In the genomic region with DNA sequence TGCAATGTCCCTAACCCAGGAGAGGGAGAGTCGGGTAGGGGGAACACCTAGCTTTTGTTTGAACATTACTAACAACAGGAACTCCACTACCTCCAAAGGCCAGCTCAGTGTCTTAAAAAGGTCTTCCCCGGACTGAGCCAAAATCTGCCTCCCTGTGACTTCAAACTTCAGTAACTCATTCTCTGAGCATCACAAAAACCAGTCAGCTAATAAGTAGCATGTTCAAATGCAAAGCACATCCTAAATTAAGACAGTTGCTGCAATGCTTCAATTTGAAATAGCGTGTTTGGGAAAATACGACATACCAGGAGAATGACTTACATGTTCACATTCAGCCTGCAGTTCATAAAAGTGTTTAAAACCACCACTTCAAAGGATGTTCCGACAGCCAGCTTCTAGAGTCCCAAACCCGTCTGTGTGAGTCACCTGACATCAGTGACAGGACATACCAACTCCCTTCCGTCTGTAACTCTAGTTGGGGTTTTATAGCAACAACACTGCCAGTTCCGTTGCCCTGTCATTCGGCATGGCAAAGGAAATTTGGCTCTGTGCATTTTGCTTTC, we compare ENCODE assay signal across 1 cellular context.
TF ChIP-seq lines count a peak whose summit lies in the region.

No MANE protein-coding gene starts in this region.

TF ChIP-seq in HepG2, 621 proteins besides CTCF, POLR2A, EP300 and RAD21 (continued from another document and continues in another):
- TF ChIP-seq TFAP4 (IDR thresholded peaks at IDR 0.05; ENCODE audit: borderline replicate concordance, low read depth) = peak; percentile 47; the same call in 1 of the 2 replicates
- peak; percentile 85 for TF ChIP-seq SAP130 (CRISPR knock-in tag; IDR thresholded peaks at IDR 0.05; ENCODE audit: low read depth)
- TF ChIP-seq ARNT (IDR thresholded peaks at IDR 0.05) = no peak
- TF ChIP-seq RARA (CRISPR knock-in tag; IDR thresholded peaks at IDR 0.05) = peak; percentile 59; the same call in 1 of the 2 replicates
- peak; percentile 95 for TF ChIP-seq PRDM10 (CRISPR knock-in tag; IDR thresholded peaks at IDR 0.05; ENCODE audit: low read depth)
- peak; percentile 53; the same call in 1 of the 2 replicates for TF ChIP-seq HOMEZ (CRISPR knock-in tag; IDR thresholded peaks at IDR 0.05; ENCODE audit: low read depth)
- peak; percentile 50 for TF ChIP-seq MED1 (CRISPR knock-in tag; IDR thresholded peaks at IDR 0.05)
- TF ChIP-seq, protein P1, sequence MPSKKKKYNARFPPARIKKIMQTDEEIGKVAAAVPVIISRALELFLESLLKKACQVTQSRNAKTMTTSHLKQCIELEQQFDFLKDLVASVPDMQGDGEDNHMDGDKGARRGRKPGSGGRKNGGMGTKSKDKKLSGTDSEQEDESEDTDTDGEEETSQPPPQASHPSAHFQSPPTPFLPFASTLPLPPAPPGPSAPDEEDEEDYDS (CRISPR knock-in tag; IDR thresholded peaks at IDR 0.05) = peak; percentile 55
- TF ChIP-seq, protein P2, sequence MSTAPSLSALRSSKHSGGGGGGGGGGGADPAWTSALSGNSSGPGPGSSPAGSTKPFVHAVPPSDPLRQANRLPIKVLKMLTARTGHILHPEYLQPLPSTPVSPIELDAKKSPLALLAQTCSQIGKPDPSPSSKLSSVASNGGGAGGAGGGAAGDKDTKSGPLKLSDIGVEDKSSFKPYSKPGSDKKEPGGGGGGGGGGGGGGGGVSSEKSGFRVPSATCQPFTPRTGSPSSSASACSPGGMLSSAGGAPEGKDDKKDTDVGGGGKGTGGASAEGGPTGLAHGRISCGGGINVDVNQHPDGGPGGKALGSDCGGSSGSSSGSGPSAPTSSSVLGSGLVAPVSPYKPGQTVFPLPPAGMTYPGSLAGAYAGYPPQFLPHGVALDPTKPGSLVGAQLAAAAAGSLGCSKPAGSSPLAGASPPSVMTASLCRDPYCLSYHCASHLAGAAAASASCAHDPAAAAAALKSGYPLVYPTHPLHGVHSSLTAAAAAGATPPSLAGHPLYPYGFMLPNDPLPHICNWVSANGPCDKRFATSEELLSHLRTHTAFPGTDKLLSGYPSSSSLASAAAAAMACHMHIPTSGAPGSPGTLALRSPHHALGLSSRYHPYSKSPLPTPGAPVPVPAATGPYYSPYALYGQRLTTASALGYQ (CRISPR knock-in tag; IDR thresholded peaks at IDR 0.05) = 0 out of 2 replicates have a peak, but pooled peaks have one; percentile 23
- TF ChIP-seq MBD4 (IDR thresholded peaks at IDR 0.05; ENCODE audit: borderline replicate concordance, low read length) = peak; percentile 53; the same call in 1 of the 2 replicates
- TF ChIP-seq FOXA1 (IDR thresholded peaks at IDR 0.05) = no peak
- TF ChIP-seq FOXA1 (CRISPR knock-in tag; IDR thresholded peaks at IDR 0.05) = 0 out of 2 replicates have a peak, but pooled peaks have one; percentile 17
- TF ChIP-seq NR2F6 (IDR thresholded peaks at IDR 0.05) = 0 out of 2 replicates have a peak, but pooled peaks have one; percentile 11
- TF ChIP-seq NR2F6 (CRISPR knock-in tag; IDR thresholded peaks at IDR 0.05) = peak; percentile 53; the same call in 1 of the 2 replicates
- TF ChIP-seq POLR2AphosphoS5 (IDR thresholded peaks at IDR 0.05; ENCODE audit: low read depth, low read length) = peak; percentile 53
- TF ChIP-seq NCOA2 (CRISPR knock-in tag; IDR thresholded peaks at IDR 0.05) = peak; percentile 56
- TF ChIP-seq FOXK1 (CRISPR knock-in tag; IDR thresholded peaks at IDR 0.05; ENCODE audit: borderline replicate concordance, low read depth) = peak; percentile 52; the same call in 1 of the 2 replicates
- no peak for TF ChIP-seq ZNF652 (CRISPR knock-in tag; IDR thresholded peaks at IDR 0.05; ENCODE audit: borderline replicate concordance, low read depth)
- TF ChIP-seq, protein P3, sequence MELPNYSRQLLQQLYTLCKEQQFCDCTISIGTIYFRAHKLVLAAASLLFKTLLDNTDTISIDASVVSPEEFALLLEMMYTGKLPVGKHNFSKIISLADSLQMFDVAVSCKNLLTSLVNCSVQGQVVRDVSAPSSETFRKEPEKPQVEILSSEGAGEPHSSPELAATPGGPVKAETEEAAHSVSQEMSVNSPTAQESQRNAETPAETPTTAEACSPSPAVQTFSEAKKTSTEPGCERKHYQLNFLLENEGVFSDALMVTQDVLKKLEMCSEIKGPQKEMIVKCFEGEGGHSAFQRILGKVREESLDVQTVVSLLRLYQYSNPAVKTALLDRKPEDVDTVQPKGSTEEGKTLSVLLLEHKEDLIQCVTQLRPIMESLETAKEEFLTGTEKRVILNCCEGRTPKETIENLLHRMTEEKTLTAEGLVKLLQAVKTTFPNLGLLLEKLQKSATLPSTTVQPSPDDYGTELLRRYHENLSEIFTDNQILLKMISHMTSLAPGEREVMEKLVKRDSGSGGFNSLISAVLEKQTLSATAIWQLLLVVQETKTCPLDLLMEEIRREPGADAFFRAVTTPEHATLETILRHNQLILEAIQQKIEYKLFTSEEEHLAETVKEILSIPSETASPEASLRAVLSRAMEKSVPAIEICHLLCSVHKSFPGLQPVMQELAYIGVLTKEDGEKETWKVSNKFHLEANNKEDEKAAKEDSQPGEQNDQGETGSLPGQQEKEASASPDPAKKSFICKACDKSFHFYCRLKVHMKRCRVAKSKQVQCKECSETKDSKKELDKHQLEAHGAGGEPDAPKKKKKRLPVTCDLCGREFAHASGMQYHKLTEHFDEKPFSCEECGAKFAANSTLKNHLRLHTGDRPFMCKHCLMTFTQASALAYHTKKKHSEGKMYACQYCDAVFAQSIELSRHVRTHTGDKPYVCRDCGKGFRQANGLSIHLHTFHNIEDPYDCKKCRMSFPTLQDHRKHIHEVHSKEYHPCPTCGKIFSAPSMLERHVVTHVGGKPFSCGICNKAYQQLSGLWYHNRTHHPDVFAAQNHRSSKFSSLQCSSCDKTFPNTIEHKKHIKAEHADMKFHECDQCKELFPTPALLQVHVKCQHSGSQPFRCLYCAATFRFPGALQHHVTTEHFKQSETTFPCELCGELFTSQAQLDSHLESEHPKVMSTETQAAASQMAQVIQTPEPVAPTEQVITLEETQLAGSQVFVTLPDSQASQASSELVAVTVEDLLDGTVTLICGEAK (IDR thresholded peaks at IDR 0.05) = no peak
- TF ChIP-seq, protein P3 (CRISPR knock-in tag; IDR thresholded peaks at IDR 0.05) = no peak
- TF ChIP-seq, protein P4, sequence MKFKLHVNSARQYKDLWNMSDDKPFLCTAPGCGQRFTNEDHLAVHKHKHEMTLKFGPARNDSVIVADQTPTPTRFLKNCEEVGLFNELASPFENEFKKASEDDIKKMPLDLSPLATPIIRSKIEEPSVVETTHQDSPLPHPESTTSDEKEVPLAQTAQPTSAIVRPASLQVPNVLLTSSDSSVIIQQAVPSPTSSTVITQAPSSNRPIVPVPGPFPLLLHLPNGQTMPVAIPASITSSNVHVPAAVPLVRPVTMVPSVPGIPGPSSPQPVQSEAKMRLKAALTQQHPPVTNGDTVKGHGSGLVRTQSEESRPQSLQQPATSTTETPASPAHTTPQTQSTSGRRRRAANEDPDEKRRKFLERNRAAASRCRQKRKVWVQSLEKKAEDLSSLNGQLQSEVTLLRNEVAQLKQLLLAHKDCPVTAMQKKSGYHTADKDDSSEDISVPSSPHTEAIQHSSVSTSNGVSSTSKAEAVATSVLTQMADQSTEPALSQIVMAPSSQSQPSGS (CRISPR knock-in tag; IDR thresholded peaks at IDR 0.05) = 0 out of 2 replicates have a peak, but pooled peaks have one; percentile 47
- TF ChIP-seq JUNB (CRISPR knock-in tag; IDR thresholded peaks at IDR 0.05; ENCODE audit: borderline replicate concordance) = peak; percentile 66; the same call in 1 of the 2 replicates
- 0 out of 2 replicates have a peak, but pooled peaks have one; percentile 27 for TF ChIP-seq ZNF296 (CRISPR knock-in tag; conservative IDR thresholded peaks at IDR 0.05)
- peak; percentile 59 for TF ChIP-seq TCF7L2 (IDR thresholded peaks at IDR 0.05; ENCODE audit: low read depth, low read length)
- peak; percentile 46; the same call in 1 of the 2 replicates for TF ChIP-seq ZNF644 (CRISPR knock-in tag; IDR thresholded peaks at IDR 0.05; ENCODE audit: low read depth)
- no peak for TF ChIP-seq CHD2 (IDR thresholded peaks at IDR 0.05; ENCODE audit: low read depth, low read length)
- TF ChIP-seq ARID3A (IDR thresholded peaks at IDR 0.05; ENCODE audit: low read depth, low read length) = peak; percentile 28; the same call in 1 of the 2 replicates
- TF ChIP-seq ZNF362 (CRISPR knock-in tag; IDR thresholded peaks at IDR 0.05; ENCODE audit: borderline replicate concordance) = no peak
- TF ChIP-seq LCORL (IDR thresholded peaks at IDR 0.05) = no peak
- TF ChIP-seq LCORL (CRISPR knock-in tag; IDR thresholded peaks at IDR 0.05) = peak; percentile 69
